In the genomic region with DNA sequence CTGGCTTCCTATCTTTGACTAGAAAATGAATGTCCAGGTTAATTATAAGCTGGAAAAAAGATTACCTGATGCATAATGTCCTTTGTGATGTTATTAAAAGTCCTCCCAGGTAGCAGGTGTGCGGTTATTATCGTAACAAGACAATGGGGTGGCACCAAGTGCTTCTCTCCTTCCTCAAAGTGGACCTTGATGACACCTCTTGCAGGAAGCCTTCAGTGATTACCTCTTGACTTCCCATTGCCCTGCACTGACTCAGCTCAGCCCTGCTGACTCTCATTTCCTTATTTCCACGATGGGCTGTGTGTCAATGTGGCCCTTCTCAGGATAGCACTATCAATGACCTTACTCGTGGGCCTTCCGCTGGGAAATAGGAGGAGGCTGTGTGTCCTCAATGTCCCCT, we compare ENCODE assay signal across 29 cellular contexts.
"Had no signal": no experiment of that assay in that cellular context is flagged by ENCODE, and none has a peak within 500 bp of the region (broad histone marks: within the 10 kb centered on the region; RNA-seq: fewer than 3 reads in every experiment).

No MANE protein-coding gene starts in this region.

- DNase-seq: hypothalamus; immature natural killer cell; kidney; left colon; left lung; lower lobe of right lung; mammary epithelial cell; mesenchymal stem cell; naive B cell; natural killer cell; nephron progenitor cell; ovary; retina; right cardiac atrium; stimulated activated CD4-positive, alpha-beta T cell treated with anti-CD3 and anti-CD28 coated beads, Interleukin-12 subunit alpha, Interleukin-12 subunit beta, amount 100 ng/mL, for 4 hours; stimulated activated CD4-positive, alpha-beta T cell treated with anti-CD3 and anti-CD28 coated beads, Interleukin-15, amount 100 ng/mL, for 24 hours; stimulated activated CD4-positive, alpha-beta T cell treated with anti-CD3 and anti-CD28 coated beads, Interleukin-2, amount 100 ng/mL, for 24 hours; stimulated activated CD4-positive, alpha-beta T cell treated with anti-CD3 and anti-CD28 coated beads, Interleukin-4, amount 100 ng/mL, for 1 hour; stimulated activated naive B cell treated with anti-CD40 and anti-IgM and Interleukin-4, amounts not matched to agents 10 μg/mL and 1 μg/mL and 100 μg/mL, for 72 hours; stimulated activated naive CD8-positive, alpha-beta T cell treated with anti-CD3 and anti-CD28 coated beads, Interleukin-15, Interleukin-2, amounts not matched to agents 100 U/mL and 50 U/mL, for 24 hours; stomach; testis; thyroid gland; transverse colon; upper lobe of right lung had no signal

- H3K27ac ChIP-seq: left lung, lower lobe of right lung, neural progenitor cell, ovary, prostate gland, skin epidermis, stomach, testis, thyroid gland, transverse colon, upper lobe of right lung had no signal

- FAIRE-seq: islet of Langerhans, kidney had no signal

- H3K4me2 ChIP-seq: neural progenitor cell had no signal

- H3K27me3 ChIP-seq: neural progenitor cell, ovary, testis, thyroid gland, upper lobe of right lung had no signal

- H3K4me3 ChIP-seq: left lung, lower lobe of right lung, neural progenitor cell, ovary, prostate gland, skin epidermis, stomach, testis, thyroid gland, transverse colon, upper lobe of right lung had no signal

- H3K36me3 ChIP-seq: left lung, lower lobe of right lung, neural progenitor cell, ovary, prostate gland, stomach, thyroid gland, transverse colon, upper lobe of right lung had no signal

- H3K4me1 ChIP-seq: left lung, lower lobe of right lung, prostate gland, stomach, transverse colon, upper lobe of right lung had no signal

- H3K9ac ChIP-seq: neural progenitor cell had no signal
